ENCODE assay signal across 25 cellular contexts in the genomic region with DNA sequence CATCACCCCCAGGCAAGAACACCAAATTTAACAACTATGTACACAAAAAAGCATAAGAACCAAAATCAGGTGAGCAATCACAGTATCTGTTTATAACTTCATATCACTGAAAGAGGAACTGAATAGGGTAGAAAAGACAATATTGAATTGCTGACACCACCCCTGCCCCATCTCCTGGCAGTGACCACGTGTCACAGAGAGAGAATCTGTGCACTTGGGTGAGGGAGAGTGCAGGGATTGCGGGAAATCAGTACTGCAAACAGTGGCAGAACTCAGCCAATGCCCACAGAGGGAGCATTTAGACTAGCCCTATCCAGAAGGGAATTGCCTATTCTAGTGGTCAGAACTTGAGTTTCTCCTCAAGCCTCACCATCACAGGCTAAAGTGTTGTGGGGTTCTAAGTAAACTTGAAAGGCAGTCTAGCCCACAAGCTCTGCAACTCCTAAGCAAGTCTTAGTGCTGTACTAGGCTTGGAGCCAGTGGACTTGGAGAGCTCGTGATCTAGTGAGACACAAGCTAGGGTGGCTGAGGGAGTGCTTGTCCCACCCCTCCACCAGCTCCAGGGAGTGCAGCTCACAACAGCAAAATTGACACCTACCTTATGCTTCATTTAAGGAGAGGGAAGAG.
"Had no signal": no experiment of that assay in that cellular context is flagged by ENCODE, and none has a peak within 500 bp of the region (broad histone marks: within the 10 kb centered on the region; RNA-seq: fewer than 3 reads in every experiment).

No MANE protein-coding gene starts in this region.

- FAIRE-seq: small intestine, urothelium cell line had no signal

- H3K36me3 ChIP-seq: neural progenitor cell, ovary, right lobe of liver, sigmoid colon, stomach, thoracic aorta, thyroid gland, tibial nerve, upper lobe of left lung, vagina had no signal

- H3K27me3 ChIP-seq: neural progenitor cell, ovary, right lobe of liver, sigmoid colon, thyroid gland, tibial nerve, upper lobe of left lung, vagina had no signal

- H3K4me3 ChIP-seq: neural progenitor cell, ovary, psoas muscle, right lobe of liver, sigmoid colon, stomach, thoracic aorta, thyroid gland, tibial nerve, upper lobe of left lung, vagina had no signal

- ATAC-seq: natural killer cell; psoas muscle; right cardiac atrium; right lobe of liver; stimulated activated effector memory CD8-positive, alpha-beta T cell treated with anti-CD3 and anti-CD28 coated beads, Interleukin-12 subunit alpha, Interleukin-12 subunit beta, amount 100 ng/mL, for 72 hours; stimulated activated naive B cell treated with anti-CD40 and anti-IgM and Interleukin-4, amounts not matched to agents 10 μg/mL and 1 μg/mL and 100 μg/mL, for 72 hours had no signal

- DNase-seq: natural killer cell; occipital lobe; ovary; posterior cingulate gyrus; psoas muscle; right cardiac atrium; right lobe of liver; sigmoid colon; small intestine; stimulated activated CD4-positive, alpha-beta T cell treated with anti-CD3 and anti-CD28 coated beads, Interleukin-15, amount 100 ng/mL, for 24 hours; stimulated activated CD4-positive, alpha-beta T cell treated with anti-CD3 and anti-CD28 coated beads, Interleukin-2, amount 100 ng/mL, for 24 hours; stimulated activated CD4-positive, alpha-beta T cell treated with anti-CD3 and anti-CD28 coated beads, Interleukin-2, amount 100 ng/mL, for 48 hours; stimulated activated CD4-positive, alpha-beta T cell treated with anti-CD3 and anti-CD28 coated beads, Interleukin-4, amount 100 ng/mL, for 24 hours; stimulated activated naive B cell treated with anti-CD40 and anti-IgM and Interleukin-4, amounts not matched to agents 10 μg/mL and 1 μg/mL and 100 μg/mL, for 72 hours; stimulated activated naive CD4-positive, alpha-beta T cell treated with Interleukin-2 at 50 U/mL for 16 hours; stomach; thyroid gland; trophoblast cell; upper lobe of left lung had no signal
